Comparison of ENCODE assay signal across 8 cellular contexts in the genomic region with DNA sequence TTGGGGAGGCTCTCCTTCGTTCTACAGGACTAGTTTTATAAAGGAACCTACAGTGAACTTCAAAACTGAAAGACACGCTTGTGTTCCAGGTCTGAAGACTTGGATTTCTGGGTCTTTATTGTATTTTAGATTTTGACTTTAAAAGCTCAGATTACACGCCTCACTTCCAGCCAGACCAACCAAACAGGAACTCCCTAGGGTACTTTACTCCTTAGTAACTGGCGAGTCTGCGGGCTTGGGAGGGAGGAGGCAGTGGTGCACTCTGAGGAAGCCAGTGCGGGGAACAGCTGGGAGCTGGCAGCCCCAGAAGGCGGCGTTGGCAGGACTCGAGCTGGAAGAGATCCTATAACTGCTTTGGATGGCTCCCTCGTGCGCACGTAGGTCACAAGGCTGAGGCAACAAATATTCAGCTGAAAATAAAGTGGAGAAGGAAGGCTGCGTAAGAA. TPM values are rescaled to one million over a fixed set of nuclear protein-coding genes. Genes with fewer than 3 reads are reported as not detected.
A peak's percentile ranks its signal among the peaks of the same experiment; 100 is the strongest.
DNase-seq lines count a peak whose midpoint lies in the region; ATAC-seq and TF ChIP-seq lines count a peak whose summit lies in the region.

No MANE protein-coding gene starts in this region.

- no peaks in the 10 kb centered on the region for H3K9me3 ChIP-seq in uterus

- peak overlapping the region; percentile 23 to 46 for H3K4me3 ChIP-seq in uterus

- no peaks in the 10 kb centered on the region for H3K36me3 Mint-ChIP-seq in naive B cell

- no peak for TF ChIP-seq POLR2A in uterus (IDR thresholded peaks at IDR 0.05)

- H3K4me1 Mint-ChIP-seq in naive B cell = peaks cover 0 to 9% (median 5%) of the 10 kb centered on the region in 3 donors

- H3K4me1 ChIP-seq in uterus = no peaks in the 10 kb centered on the region

- DNase-seq in GM04504 (ENCODE audit: low read depth) = peak; percentile 14
- peak; percentile 37 for DNase-seq in NCI-H2029 treated with DMSO at 0.1 percent for 48 hours (lab: John Stamatoyannopoulos, UW)
- DNase-seq in activated CD8-positive, alpha-beta memory T cell treated with anti-CD3 and anti-CD28 coated beads, Interleukin-2, amount 50 U/mL, for 48 hours = peak; percentile 52
- DNase-seq in fibroblast of the conjunctiva (ENCODE audit: low read depth) = peak; percentile 71
- DNase-seq in naive B cell = no peak
- peak; percentile 49 to 57 for DNase-seq in uterus

- H3K36me3 ChIP-seq in uterus = no peaks in the 10 kb centered on the region

- H3K27ac ChIP-seq in 22Rv1 (peak overlapping the region; percentile 87), uterus (peak overlapping the region; percentile 80 to 84)

- H3K27ac Mint-ChIP-seq in naive B cell = peak overlapping the region in 1 of 6 donors; percentile 11

- no peaks in the 10 kb centered on the region for H3K27me3 ChIP-seq in uterus

- no peak for ATAC-seq in naive B cell (ENCODE audit: low read depth in 2 of 2)
- no peak for ATAC-seq in GM18858 (IDR thresholded peaks at IDR 0.05; ENCODE audit: unreplicated experiment)

- no peak for TF ChIP-seq CTCF in 22Rv1 (IDR thresholded peaks at IDR 0.05)
- TF ChIP-seq CTCF in uterus (IDR thresholded peaks at IDR 0.05) = no peak

- H3K27me3 Mint-ChIP-seq in naive B cell = peaks cover 14 to 18% (median 15%) of the 10 kb centered on the region in 3 donors

- H3K4me3 Mint-ChIP-seq in naive B cell = peak overlapping the region; percentile 12 to 79 (median 62)

- no peaks in the 10 kb centered on the region for H3K9me3 Mint-ChIP-seq in naive B cell

- intact Hi-C loops in uterus (cut with DNase I; ENCODE audit: low total_unique reads) = no loop called here

RNA-seq across cellular contexts. Expression of a gene that starts 0.4 kb away (rescaled TPM):
- polyA plus RNA-seq in naive B cell (ENCODE audit: low read depth in 6 of 6) = not detected
- 1 to 10 TPM; 2.1 to 9.0 (median 5.6) TPM for total RNA-seq in uterus
